In genomic region chr11:100403817-100404216, GRCh38 we compare ENCODE assay signal across 17 cellular contexts.
DNase-seq lines count a peak whose midpoint lies in the region; ATAC-seq and TF ChIP-seq lines count a peak whose summit lies in the region.
"Had no signal": no experiment of that assay in that cellular context is flagged by ENCODE, and none has a peak within 500 bp of the region (broad histone marks: within the 10 kb centered on the region; RNA-seq: fewer than 3 reads in every experiment).

No MANE protein-coding gene starts in this region.

- H3K9me3 Mint-ChIP-seq in nephron = peaks cover 25% of the 10 kb centered on the region

- no peak for TF ChIP-seq CTCF in nephron (IDR thresholded peaks at IDR 0.05; ENCODE audit: unreplicated experiment in 3 of 3)

- H3K4me1 Mint-ChIP-seq in nephron = peaks cover 5% of the 10 kb centered on the region

- DNase-seq in Caki2 (ENCODE audit: low read depth) = peak; percentile 72
- peak; percentile 81 for DNase-seq in NCI-H226
- peak; percentile 51 for DNase-seq in fibroblast of peridontal ligament (ENCODE audit: extremely low read depth)
- no peak for DNase-seq in stimulated activated CD4-positive, alpha-beta T cell treated with anti-CD3 and anti-CD28 coated beads, Interleukin-12 subunit alpha, Interleukin-12 subunit beta, amount 100 ng/mL, for 4 hours
- DNase-seq in T-helper 2 cell = no peak
- DNase-seq in left cardiac atrium = no peak
- DNase-seq: activated CD4-positive, alpha-beta T cell treated with anti-CD3 and anti-CD28 coated beads, Interleukin-2, amount 50 U/mL, for 1 hour; DMS79; heart left ventricle; mammary epithelial cell; NCI-H1694; NCI-H526; posterior cingulate gyrus; transverse colon had no signal

- H3K4me3 Mint-ChIP-seq in nephron = no peak overlapping the region
- H3K4me3 Mint-ChIP-seq: T-helper 2 cell treated with Interferon-gamma antibody and Interleukin-4, amounts not matched to agents 5 μg/mL and 100 μg/mL, for 36 hours had no signal

- H3K27ac Mint-ChIP-seq in nephron = peak overlapping the region; percentile 57 to 90 (median 63)
- H3K27ac Mint-ChIP-seq: T-helper 2 cell treated with Interferon-gamma antibody and Interleukin-4, amounts not matched to agents 5 μg/mL and 100 μg/mL, for 36 hours had no signal

- no peak for ATAC-seq in GM19397 (IDR thresholded peaks at IDR 0.05; ENCODE audit: unreplicated experiment)
- no peak for ATAC-seq in left cardiac atrium
- ATAC-seq: heart left ventricle had no signal

- intact Hi-C loops in left cardiac atrium (cut with DNase I) = no loop called here

- H3K36me3 Mint-ChIP-seq in nephron (ENCODE audit: low read depth) = peaks cover 7% of the 10 kb centered on the region

- in situ Hi-C loops in Caki2 (cut with HindIII; ENCODE audit: low pct_unique_long_range_greater_than_20kb, low sequenced_read_pairs) = no loop called here

- H3K27me3 Mint-ChIP-seq in nephron (ENCODE audit: low read depth) = no peaks in the 10 kb centered on the region

Comparison
In these comparisons a context has a peak if more than half of its experiments do, and no peak if none do; other contexts are left out.
1. DNase-seq: peak in Caki2 (single experiment), NCI-H226 (single experiment) and fibroblast of peridontal ligament (single experiment); none in stimulated activated CD4-positive, alpha-beta T cell treated with anti-CD3 and anti-CD28 coated beads, Interleukin-12 subunit alpha, Interleukin-12 subunit beta, amount 100 ng/mL, for 4 hours (single experiment), T-helper 2 cell (0 of 5) and left cardiac atrium (single experiment).